ENCODE assay signal across 19 cellular contexts in genomic region chr3:23455775-23456174, GRCh38.
A peak's percentile ranks its signal among the peaks of the same experiment; 100 is the strongest.
DNase-seq lines count a peak whose midpoint lies in the region; ATAC-seq and TF ChIP-seq lines count a peak whose summit lies in the region.
"Had no signal": no experiment of that assay in that cellular context is flagged by ENCODE, and none has a peak within 500 bp of the region (broad histone marks: within the 10 kb centered on the region; RNA-seq: fewer than 3 reads in every experiment).

No MANE protein-coding gene starts in this region.

- H3K27ac Mint-ChIP-seq in osteocyte (ENCODE audit: unreplicated experiment): no peak overlapping the region
- H3K27ac Mint-ChIP-seq: endodermal cell had no signal

- DNase-seq in AG08395 (ENCODE audit: low spot score) (peak; percentile 24), LHCN-M2 (ENCODE audit: low read depth) (peak; percentile 82), brain microvascular endothelial cell (peak; percentile 65), hepatic stellate cell (ENCODE audit: low spot score) (peak; percentile 3), osteocyte (ENCODE audit: extremely low spot score, unreplicated experiment) (no peak), inferior parietal cortex (ENCODE audit: extremely low spot score) (no peak)
- DNase-seq: activated effector memory CD4-positive, alpha-beta T cell treated with anti-CD3 and anti-CD28 coated beads, Interleukin-2, amount 50 U/mL, for 16 hours; AML-193; DMS153; endodermal cell; NCI-H146; NCI-H526; nucleus accumbens; SHP77 treated with DMSO at 0.1 percent for 48 hours; thyroid gland had no signal

- no peak overlapping the region for H3K4me3 Mint-ChIP-seq in osteocyte (ENCODE audit: unreplicated experiment)
- H3K4me3 Mint-ChIP-seq: endodermal cell had no signal

- H3K36me3 Mint-ChIP-seq in osteocyte (ENCODE audit: unreplicated experiment): peaks cover 7% of the 10 kb centered on the region

- H3K27me3 Mint-ChIP-seq in osteocyte (ENCODE audit: unreplicated experiment): no peaks in the 10 kb centered on the region

- no peak for TF ChIP-seq CTCF in brain microvascular endothelial cell (IDR thresholded peaks at IDR 0.05; ENCODE audit: low read depth, low read length, missing control alignments)
- TF ChIP-seq CTCF in osteocyte (IDR thresholded peaks at IDR 0.05): no peak

- in situ Hi-C loops in brain microvascular endothelial cell (cut with HindIII; ENCODE audit: low pct_ligation_motif_present, low sequenced_read_pairs): no loop called here

- no peaks in the 10 kb centered on the region for H3K36me3 ChIP-seq in brain microvascular endothelial cell (replicated peaks)
- H3K36me3 ChIP-seq: thyroid gland had no signal

- H3K27ac ChIP-seq in brain microvascular endothelial cell: no peak overlapping the region
- H3K27ac ChIP-seq: thyroid gland had no signal

- H3K4me1 Mint-ChIP-seq in osteocyte (ENCODE audit: unreplicated experiment): peaks cover 45% of the 10 kb centered on the region

- no peak for ATAC-seq in GM21576 (IDR thresholded peaks at IDR 0.05; ENCODE audit: unreplicated experiment)
- ATAC-seq in GM18861 (IDR thresholded peaks at IDR 0.05; ENCODE audit: unreplicated experiment): no peak
- ATAC-seq: GM12878, HepG2 had no signal

- no peaks in the 10 kb centered on the region for H3K27me3 ChIP-seq in brain microvascular endothelial cell (replicated peaks)
- H3K27me3 ChIP-seq: thyroid gland had no signal

- no peaks in the 10 kb centered on the region for H3K9me3 Mint-ChIP-seq in osteocyte (ENCODE audit: unreplicated experiment)
- H3K9me3 Mint-ChIP-seq: endodermal cell had no signal

- no peak overlapping the region for H3K4me3 ChIP-seq in brain microvascular endothelial cell (ENCODE audit: low read depth, low read length)
- H3K4me3 ChIP-seq: GM12878, thyroid gland had no signal

Comparison
In these comparisons a context has a peak if more than half of its experiments do, and no peak if none do; other contexts are left out.
1. DNase-seq: peak in AG08395 (single experiment), LHCN-M2 (single experiment), brain microvascular endothelial cell (single experiment) and hepatic stellate cell (single experiment); none in osteocyte (single experiment) and inferior parietal cortex (single experiment).